ENCODE assay signal across 8 cellular contexts in genomic region chr20:32358632-32358882, GRCh38. TPM values are rescaled to one million over a fixed set of nuclear protein-coding genes. Genes with fewer than 3 reads are reported as not detected.
DNase-seq lines count a peak whose midpoint lies in the region; ATAC-seq and TF ChIP-seq lines count a peak whose summit lies in the region.

No MANE protein-coding gene starts in this region.

- peaks cover 48% of the 10 kb centered on the region for H3K79me2 ChIP-seq in osteoblast (ENCODE audit: insufficient read depth, low read length)

- H3K27me3 ChIP-seq in BLaER1 treated with 17β-estradiol and CSF1 and Interleukin-3, amounts not matched to agents 10 nM and 100 nM: no peaks in the 10 kb centered on the region
- no peaks in the 10 kb centered on the region for H3K27me3 ChIP-seq in MG63
- H3K27me3 ChIP-seq in effector memory CD4-positive, alpha-beta T cell (replicated peaks; ENCODE audit: control insufficient read depth, insufficient read depth, low read length, poor library complexity, severe bottlenecking): no peaks in the 10 kb centered on the region
- H3K27me3 ChIP-seq in osteoblast (ENCODE audit: insufficient read depth, low read length): no peaks in the 10 kb centered on the region

- peak overlapping the region; percentile 97 to 100 (median 99) for H3K27ac ChIP-seq in BLaER1 treated with 17β-estradiol and CSF1 and Interleukin-3, amounts not matched to agents 10 nM and 100 nM
- H3K27ac ChIP-seq in effector memory CD4-positive, alpha-beta T cell (ENCODE audit: insufficient read depth, low read length, poor library complexity, severe bottlenecking): peak overlapping the region; percentile 97
- H3K27ac ChIP-seq in osteoblast (ENCODE audit: low read depth, low read length): no peak overlapping the region

- ATAC-seq in HG03442 (IDR thresholded peaks at IDR 0.05; ENCODE audit: unreplicated experiment) (no peak), GM19035 (IDR thresholded peaks at IDR 0.05; ENCODE audit: unreplicated experiment) (no peak)

- peaks cover 0 to 20% (median 7%) of the 10 kb centered on the region in 11 experiments; a peak in 7 of 22 replicates for H3K36me3 ChIP-seq in BLaER1 treated with 17β-estradiol and CSF1 and Interleukin-3, amounts not matched to agents 10 nM and 100 nM
- H3K36me3 ChIP-seq in MG63 (peaks cover 18% of the 10 kb centered on the region), osteoblast (ENCODE audit: insufficient read depth, low read length) (no peaks in the 10 kb centered on the region)
- no peaks in the 10 kb centered on the region for H3K36me3 ChIP-seq in effector memory CD4-positive, alpha-beta T cell (ENCODE audit: control insufficient read depth, insufficient read depth, low read length)

- H3K9ac ChIP-seq in BLaER1 treated with 17β-estradiol and CSF1 and Interleukin-3, amounts not matched to agents 10 nM and 100 nM: peak overlapping the region; percentile 96 to 100 (median 99)

- no peak for TF ChIP-seq CTCF in osteoblast (IDR thresholded peaks at IDR 0.05; ENCODE audit: extremely low read depth, low read depth, low read length)

- DNase-seq in MG63 (no peak), osteoblast (ENCODE audit: insufficient read length, low spot score, missing footprints) (no peak), GDM1 (lab: John Stamatoyannopoulos, UW) (no peak), SK-N-DZ (ENCODE audit: low spot score) (no peak)
- DNase-seq in effector memory CD4-positive, alpha-beta T cell: no peak

- peak overlapping the region; percentile 70 to 95 (median 82) for H3K4me3 ChIP-seq in BLaER1 treated with 17β-estradiol and CSF1 and Interleukin-3, amounts not matched to agents 10 nM and 100 nM
- peak overlapping the region; percentile 78 for H3K4me3 ChIP-seq in MG63
- peak overlapping the region; percentile 82 for H3K4me3 ChIP-seq in effector memory CD4-positive, alpha-beta T cell (ENCODE audit: insufficient read depth, low read depth, low read length, poor library complexity, severe bottlenecking)
- H3K4me3 ChIP-seq in osteoblast (ENCODE audit: insufficient read depth, low read length): peak overlapping the region; percentile 90

- H3K4me1 ChIP-seq in BLaER1 treated with 17β-estradiol and CSF1 and Interleukin-3, amounts not matched to agents 10 nM and 100 nM: peaks cover 50 to 65% (median 60%) of the 10 kb centered on the region in 10 experiments
- H3K4me1 ChIP-seq in effector memory CD4-positive, alpha-beta T cell (ENCODE audit: control insufficient read depth, insufficient read depth, low read length, poor library complexity, severe bottlenecking): peaks cover 16% of the 10 kb centered on the region
- H3K4me1 ChIP-seq in osteoblast (ENCODE audit: insufficient read depth, low read length): peaks cover 57% of the 10 kb centered on the region

- peak overlapping the region in 1 of 11 experiments; percentile 59; a peak in 1 of 22 replicates for H3K4me2 ChIP-seq in BLaER1 treated with 17β-estradiol and CSF1 and Interleukin-3, amounts not matched to agents 10 nM and 100 nM
- no peak overlapping the region for H3K4me2 ChIP-seq in osteoblast (ENCODE audit: insufficient read depth, low read length)

- peaks cover 40 to 47% (median 46%) of the 10 kb centered on the region in 11 experiments for H4K20me1 ChIP-seq in BLaER1 treated with 17β-estradiol and CSF1 and Interleukin-3, amounts not matched to agents 10 nM and 100 nM
- peaks cover 34% of the 10 kb centered on the region for H4K20me1 ChIP-seq in osteoblast (ENCODE audit: insufficient read depth, low read length)

- H3K9me3 ChIP-seq in BLaER1 treated with 17β-estradiol and CSF1 and Interleukin-3, amounts not matched to agents 10 nM and 100 nM (replicated peaks in 1 of 11): no peaks in the 10 kb centered on the region
- no peaks in the 10 kb centered on the region for H3K9me3 ChIP-seq in MG63
- no peaks in the 10 kb centered on the region for H3K9me3 ChIP-seq in effector memory CD4-positive, alpha-beta T cell (ENCODE audit: control insufficient read depth, low read length)
- H3K9me3 ChIP-seq in osteoblast (ENCODE audit: low read depth, low read length): no peaks in the 10 kb centered on the region

- H2AFZ ChIP-seq in osteoblast (ENCODE audit: low read length): no peak overlapping the region

RNA-seq across cellular contexts. Expression of gene ASXL1, which starts 0.4 kb away (rescaled TPM):
- 25.2 and 39.8 TPM in 2 replicates for total RNA-seq in MG63 (2014; rRNA removed; shearing (Covaris generic); ENCODE audit: low replicate concordance)
- 64.2 and 68.8 TPM in 2 replicates for total RNA-seq in osteoblast
- 46.2 and 80.1 TPM in 2 replicates for polyA plus RNA-seq in SK-N-DZ (2014; cell fraction: cytosol; rRNA removed)
- 215 and 320 TPM in 2 replicates for polyA plus RNA-seq in SK-N-DZ (2014; cell fraction: nucleus; rRNA removed)
